In genomic region chr6:134555672-134556071, GRCh38 we compare ENCODE assay signal across 23 cellular contexts.
DNase-seq lines count a peak whose midpoint lies in the region; ATAC-seq, FAIRE-seq and TF ChIP-seq lines count a peak whose summit lies in the region.
"Had no signal": no experiment of that assay in that cellular context is flagged by ENCODE, and none has a peak within 500 bp of the region (broad histone marks: within the 10 kb centered on the region; RNA-seq: fewer than 3 reads in every experiment).

No MANE protein-coding gene starts in this region.

- H2AFZ ChIP-seq in HepG2 (ENCODE audit: low read length) = no peak overlapping the region

- in situ Hi-C loops in HepG2 (cut with HindIII; ENCODE audit: extremely low pct_ligation_motif_present, low pct_unique_long_range_greater_than_20kb) = no loop called here

- TF ChIP-seq POLR2A in HepG2 (IDR thresholded peaks at IDR 0.05; ENCODE audit: insufficient read depth in 1 of 2, low read depth in 2 of 2, low read length in 2 of 2) = no peak
- no peak for TF ChIP-seq POLR2A in right lobe of liver (IDR thresholded peaks at IDR 0.05)

- no peak for FAIRE-seq in HepG2 (lab: Jason Lieb, UNC)
- FAIRE-seq: A549, D721Med, GM12891, GM19239 had no signal

- ATAC-seq in HepG2 (no peak), right lobe of liver (peak in 3 of 4 donors; percentile 51 to 73 (median 52))
- no peak for ATAC-seq in stimulated activated naive B cell treated with anti-CD40 and anti-IgM and Interleukin-4, amounts not matched to agents 10 μg/mL and 1 μg/mL and 100 μg/mL, for 72 hours (replicated peaks)
- ATAC-seq: A549; CD8-positive, alpha-beta T cell had no signal

- 41% methylated on average over 1 of the region's 1 CpG for WGBS in liver
- WGBS in HepG2 (ENCODE audit: low lambda C conversion rate) = 0% methylated on average over 1 of the region's 1 CpG
- 29% methylated on average over 1 of the region's 1 CpG for WGBS in right lobe of liver (ENCODE audit: insufficient coverage, low coverage, low lambda C conversion rate, missing lambda C conversion rate)

- intact Hi-C loops in HepG2 (cut with micrococcal nuclease; ENCODE audit: unreplicated experiment) = no loop called here
- intact Hi-C loops in right lobe of liver (cut with DNase I) = no loop called here

- CTCF ChIA-PET in HepG2 (lab: Yijun Ruan, JAX; ENCODE audit: low intra/inter-chr PET ratio, low total read pairs) = no interaction called here

- H3K4me1 ChIP-seq in liver (ENCODE audit: control insufficient read depth in 4 of 4, insufficient read depth in 4 of 4, low read length in 3 of 4) (peaks cover 0 to 19% (median 16%) of the 10 kb centered on the region in 4 donors), HepG2 (ENCODE audit: insufficient read depth, low read length) (no peaks in the 10 kb centered on the region), right lobe of liver (peaks cover 0 to 23% (median 4%) of the 10 kb centered on the region in 4 donors)

- H3K36me3 ChIP-seq in liver (ENCODE audit: control insufficient read depth in 4 of 4, insufficient read depth in 3 of 4, low read depth in 1 of 4, low read length in 3 of 4) = no peaks in the 10 kb centered on the region
- no peaks in the 10 kb centered on the region for H3K36me3 ChIP-seq in HepG2 (replicated peaks in 1 of 2; ENCODE audit: control insufficient read depth in 1 of 2, insufficient read depth in 2 of 2, low read length in 2 of 2)
- no peaks in the 10 kb centered on the region for H3K36me3 ChIP-seq in right lobe of liver
- H3K36me3 ChIP-seq: BLaER1 treated with 17β-estradiol and CSF1 and Interleukin-3, amounts not matched to agents 10 nM and 100 nM had no signal

- H3K4me3 ChIP-seq in liver (ENCODE audit: low read depth in 1 of 3, low read length in 3 of 3) = no peak overlapping the region
- H3K4me3 ChIP-seq in HepG2 (replicated peaks in 1 of 3; ENCODE audit: insufficient read depth in 1 of 3, low read depth in 2 of 3, low read length in 3 of 3) = no peak overlapping the region
- H3K4me3 ChIP-seq in right lobe of liver = no peak overlapping the region
- H3K4me3 ChIP-seq: A549; BLaER1 treated with 17β-estradiol and CSF1 and Interleukin-3, amounts not matched to agents 10 nM and 100 nM had no signal

- BruUV-seq in HepG2 (replicated peaks; lab: Mats Ljungman, UMichigan) = no TSS peak

- H3K27ac ChIP-seq in liver (ENCODE audit: low read depth in 1 of 2, low read length in 2 of 2) = peak overlapping the region in 1 of 2 donors; percentile 33
- H3K27ac ChIP-seq in HepG2 (ENCODE audit: extremely low read length, insufficient read depth, low read length) = no peak overlapping the region
- H3K27ac ChIP-seq in right lobe of liver = peak overlapping the region in 2 of 3 donors; percentile 5 to 22
- H3K27ac ChIP-seq: 22Rv1; A549; BLaER1 treated with 17β-estradiol and CSF1 and Interleukin-3, amounts not matched to agents 10 nM and 100 nM; C4-2B had no signal

- no peak for DNase-seq in HepG2 (ENCODE audit: low spot score)
- DNase-seq in right lobe of liver = no peak
- DNase-seq in stimulated activated naive B cell treated with anti-CD40 and anti-IgM and Interleukin-4, amounts not matched to agents 10 μg/mL and 1 μg/mL and 100 μg/mL, for 72 hours = no peak
- no peak for DNase-seq in epidermal melanocyte (ENCODE audit: insufficient read length, low spot score)
- DNase-seq: AML-193; Caco-2; Calu3; CD4-positive, alpha-beta T cell; CD8-positive, alpha-beta T cell; DMS53; DMS79; DND-41; EL; GDM1 had no signal

- no peaks in the 10 kb centered on the region for H3K4me1 Mint-ChIP-seq in stimulated activated naive B cell treated with anti-CD40 and anti-IgM and Interleukin-4, amounts not matched to agents 10 μg/mL and 1 μg/mL and 100 μg/mL, for 72 hours
- H3K4me1 Mint-ChIP-seq: B cell had no signal

- H3K9ac ChIP-seq in liver (ENCODE audit: low read depth in 1 of 2, low read length in 2 of 2) (peak overlapping the region in 1 of 2 donors; percentile 18), HepG2 (ENCODE audit: insufficient read depth, low read depth, low read length) (no peak overlapping the region)
- H3K9ac ChIP-seq: BLaER1 treated with 17β-estradiol and CSF1 and Interleukin-3, amounts not matched to agents 10 nM and 100 nM had no signal

- no peak overlapping the region for H3K4me2 ChIP-seq in HepG2 (ENCODE audit: low read depth, low read length)
- H3K4me2 ChIP-seq: A549; BLaER1 treated with 17β-estradiol and CSF1 and Interleukin-3, amounts not matched to agents 10 nM and 100 nM had no signal

- no peak for TF ChIP-seq EP300 in HepG2 (IDR thresholded peaks at IDR 0.05; ENCODE audit: low read depth in 2 of 2, low read length in 2 of 2)
- no peak for TF ChIP-seq EP300 in HepG2 (CRISPR knock-in tag; IDR thresholded peaks at IDR 0.05; ENCODE audit: borderline replicate concordance)

- H3K36me3 Mint-ChIP-seq in stimulated activated naive B cell treated with anti-CD40 and anti-IgM and Interleukin-4, amounts not matched to agents 10 μg/mL and 1 μg/mL and 100 μg/mL, for 72 hours = no peaks in the 10 kb centered on the region
- H3K36me3 Mint-ChIP-seq: CD8-positive, alpha-beta T cell had no signal

- no peak for TF ChIP-seq RAD21 in liver (IDR thresholded peaks at IDR 0.05)
- TF ChIP-seq RAD21 in HepG2 (CRISPR knock-in tag; IDR thresholded peaks at IDR 0.05) = no peak

- TF ChIP-seq CTCF in liver (IDR thresholded peaks at IDR 0.05; ENCODE audit: low read depth, low read length, missing input control) (no peak), HepG2 (CRISPR knock-in tag; IDR thresholded peaks at IDR 0.05) (no peak), right lobe of liver (IDR thresholded peaks at IDR 0.05) (no peak)

- no peaks in the 10 kb centered on the region for H3K9me3 Mint-ChIP-seq in stimulated activated naive B cell treated with anti-CD40 and anti-IgM and Interleukin-4, amounts not matched to agents 10 μg/mL and 1 μg/mL and 100 μg/mL, for 72 hours
- H3K9me3 Mint-ChIP-seq: CD4-positive, alpha-beta T cell had no signal

- H4K20me1 ChIP-seq in HepG2 (ENCODE audit: insufficient read depth, low read length) = no peaks in the 10 kb centered on the region
- H4K20me1 ChIP-seq: BLaER1 treated with 17β-estradiol and CSF1 and Interleukin-3, amounts not matched to agents 10 nM and 100 nM had no signal

- H3K27ac Mint-ChIP-seq in stimulated activated naive B cell treated with anti-CD40 and anti-IgM and Interleukin-4, amounts not matched to agents 10 μg/mL and 1 μg/mL and 100 μg/mL, for 72 hours = no peak overlapping the region
- H3K27ac Mint-ChIP-seq: B cell; CD4-positive, alpha-beta T cell; CD8-positive, alpha-beta T cell had no signal

- H3K27me3 Mint-ChIP-seq in stimulated activated naive B cell treated with anti-CD40 and anti-IgM and Interleukin-4, amounts not matched to agents 10 μg/mL and 1 μg/mL and 100 μg/mL, for 72 hours = peaks cover 0 to 5% of the 10 kb centered on the region in 2 donors
- H3K27me3 Mint-ChIP-seq: CD4-positive, alpha-beta T cell had no signal

- POLR2A ChIA-PET in HepG2 (lab: Yijun Ruan, JAX) = no interaction called here

- H3K9me3 ChIP-seq in liver (ENCODE audit: control insufficient read depth in 4 of 4, low read length in 3 of 4) (no peaks in the 10 kb centered on the region), HepG2 (ENCODE audit: low read length) (no peaks in the 10 kb centered on the region), right lobe of liver (no peaks in the 10 kb centered on the region)
- H3K9me3 ChIP-seq: Caco-2 had no signal

- no peak overlapping the region for H3K4me3 Mint-ChIP-seq in stimulated activated naive B cell treated with anti-CD40 and anti-IgM and Interleukin-4, amounts not matched to agents 10 μg/mL and 1 μg/mL and 100 μg/mL, for 72 hours
- H3K4me3 Mint-ChIP-seq: B cell; CD4-positive, alpha-beta T cell; CD8-positive, alpha-beta T cell had no signal

- H3K27me3 ChIP-seq in liver (ENCODE audit: control insufficient read depth in 4 of 4, insufficient read depth in 4 of 4, low read length in 3 of 4) = no peaks in the 10 kb centered on the region
- no peaks in the 10 kb centered on the region for H3K27me3 ChIP-seq in HepG2 (ENCODE audit: control insufficient read depth in 1 of 2, insufficient read depth in 2 of 2, low read length in 2 of 2)
- H3K27me3 ChIP-seq in right lobe of liver = no peaks in the 10 kb centered on the region
- H3K27me3 ChIP-seq: BLaER1 treated with 17β-estradiol and CSF1 and Interleukin-3, amounts not matched to agents 10 nM and 100 nM had no signal

- no peaks in the 10 kb centered on the region for H3K79me2 ChIP-seq in HepG2 (ENCODE audit: insufficient read depth, low read length)

TF ChIP-seq in liver, 16 proteins besides CTCF, POLR2A, EP300 and RAD21:
- TF ChIP-seq RXRA (IDR thresholded peaks at IDR 0.05) = peak; percentile 23 to 60
- TF ChIP-seq ATF3 (IDR thresholded peaks at IDR 0.05) = no peak
- TF ChIP-seq FOXA2 (IDR thresholded peaks at IDR 0.05) = peak; percentile 10
- TF ChIP-seq HNF4A (conservative IDR thresholded peaks at IDR 0.05) = peak; percentile 9 to 15
- TF ChIP-seq FOXA1 (IDR thresholded peaks at IDR 0.05) = no peak

TF ChIP-seq in HepG2, 621 proteins besides CTCF, POLR2A, EP300 and RAD21 (continues in another document):
- TF ChIP-seq ARID4A (CRISPR knock-in tag; IDR thresholded peaks at IDR 0.05; ENCODE audit: borderline replicate concordance) (no peak), POLR2G (IDR thresholded peaks at IDR 0.05; ENCODE audit: low read depth, low read length) (no peak)

Comparison
In these comparisons a context has a peak if more than half of its experiments do, and no peak if none do; other contexts are left out.
1. ATAC-seq: peak in right lobe of liver (3 of 4); none in HepG2 (single experiment) and stimulated activated naive B cell treated with anti-CD40 and anti-IgM and Interleukin-4, amounts not matched to agents 10 μg/mL and 1 μg/mL and 100 μg/mL, for 72 hours (0 of 2).